10 cellular contexts compared by ENCODE assay signal in the genomic region with DNA sequence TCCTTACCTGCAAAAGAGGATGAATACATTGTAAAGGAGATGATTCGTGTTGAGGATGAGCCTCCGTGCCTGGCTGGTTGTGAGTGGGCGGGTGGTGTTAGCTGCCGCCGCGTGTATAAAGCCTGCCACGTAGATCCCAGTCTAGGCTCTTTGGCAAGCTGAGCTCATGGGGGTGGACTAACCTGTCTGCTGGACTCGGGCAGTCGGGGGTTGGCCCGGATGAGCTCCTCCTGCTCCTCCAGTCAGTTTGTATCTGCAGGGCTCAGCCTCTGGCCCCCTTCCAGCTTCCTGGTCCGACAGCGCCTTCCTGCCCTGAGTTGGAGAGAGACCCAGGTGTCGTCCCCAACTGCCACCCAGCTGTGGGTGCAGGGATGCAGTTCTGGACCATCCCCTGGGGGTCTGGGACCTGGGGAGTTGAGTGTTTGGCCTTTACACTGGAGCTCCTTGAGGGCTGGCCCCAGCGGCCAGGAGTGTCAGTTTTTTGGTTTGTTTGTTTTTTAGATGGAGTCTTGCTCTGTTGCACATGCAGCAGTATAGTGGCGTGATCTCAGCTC. TPM values are rescaled to one million over a fixed set of nuclear protein-coding genes. Genes with fewer than 3 reads are reported as not detected.
DNase-seq lines count a peak whose midpoint lies in the region; FAIRE-seq and TF ChIP-seq lines count a peak whose summit lies in the region.
"Had no signal": no experiment of that assay in that cellular context is flagged by ENCODE, and none has a peak within 500 bp of the region (broad histone marks: within the 10 kb centered on the region; RNA-seq: fewer than 3 reads in every experiment).

No MANE protein-coding gene starts in this region.

- peak; percentile 53 for DNase-seq in GM13976 (ENCODE audit: low spot score)
- DNase-seq in Peyer's patch: peak in 2 of 3 donors; percentile 77 to 80
- DNase-seq in MG63: no peak
- no peak for DNase-seq in D721Med (ENCODE audit: insufficient read length, low spot score)
- no peak for DNase-seq in ovary
- DNase-seq: spleen, upper lobe of right lung had no signal

- no peak for TF ChIP-seq EP300 in ovary (IDR thresholded peaks at IDR 0.05)

- no peak for FAIRE-seq in D721Med (lab: Jason Lieb, UNC)

- 39 to 45% methylated on average over 15 of the region's 15 CpGs for WGBS in esophagus, 2 donors
- 61 to 67% (median 66%) methylated on average over 13 to 15 of the region's 15 CpGs for WGBS in ovary, 3 donors

- peaks cover 0 to 9% (median 0%) of the 10 kb centered on the region in 3 donors for H3K36me3 ChIP-seq in Peyer's patch
- H3K36me3 ChIP-seq in esophagus (ENCODE audit: control insufficient read depth in 2 of 2, insufficient read depth in 2 of 2, low read length in 1 of 2): peaks cover 0 to 10% of the 10 kb centered on the region in 2 donors
- H3K36me3 ChIP-seq in skeletal muscle tissue (ENCODE audit: control insufficient read depth in 3 of 3, insufficient read depth in 3 of 3, low read length in 3 of 3): peaks cover 14 to 25% (median 21%) of the 10 kb centered on the region in 3 donors
- H3K36me3 ChIP-seq in MG63: peaks cover 19% of the 10 kb centered on the region
- H3K36me3 ChIP-seq in ovary: no peaks in the 10 kb centered on the region
- H3K36me3 ChIP-seq: upper lobe of right lung had no signal

- H3K9me3 ChIP-seq in Peyer's patch (no peaks in the 10 kb centered on the region), esophagus (ENCODE audit: control insufficient read depth in 2 of 2, insufficient read depth in 1 of 2, low read depth in 1 of 2, low read length in 1 of 2) (no peaks in the 10 kb centered on the region), skeletal muscle tissue (ENCODE audit: control insufficient read depth in 3 of 3, low read length in 3 of 3) (no peaks in the 10 kb centered on the region), MG63 (no peaks in the 10 kb centered on the region), ovary (no peaks in the 10 kb centered on the region)
- H3K9me3 ChIP-seq: spleen, upper lobe of right lung had no signal

- TF ChIP-seq CTCF in GM13976 (IDR thresholded peaks at IDR 0.05; ENCODE audit: borderline replicate concordance, control extremely low read depth, extremely low read depth, insufficient read depth, missing control alignments): no peak
- TF ChIP-seq CTCF in Peyer's patch (IDR thresholded peaks at IDR 0.05): no peak
- no peak for TF ChIP-seq CTCF in D721Med (IDR thresholded peaks at IDR 0.05; ENCODE audit: insufficient read depth, missing control alignments)
- no peak for TF ChIP-seq CTCF in ovary (IDR thresholded peaks at IDR 0.05)

- intact Hi-C loops in ovary (cut with DNase I): no loop called here

- TF ChIP-seq POLR2A in Peyer's patch (IDR thresholded peaks at IDR 0.05) (no peak), ovary (IDR thresholded peaks at IDR 0.05) (no peak)

- H3K4me3 ChIP-seq in Peyer's patch (no peak overlapping the region), esophagus (ENCODE audit: low read depth in 1 of 2, low read length in 2 of 2) (no peak overlapping the region), skeletal muscle tissue (ENCODE audit: low read length in 3 of 3) (no peak overlapping the region), MG63 (no peak overlapping the region), ovary (no peak overlapping the region)
- H3K4me3 ChIP-seq: spleen, upper lobe of right lung had no signal

- H3K27me3 ChIP-seq in Peyer's patch (no peaks in the 10 kb centered on the region), esophagus (ENCODE audit: control insufficient read depth in 1 of 2, insufficient read depth in 2 of 2, low read length in 2 of 2) (no peaks in the 10 kb centered on the region), skeletal muscle tissue (ENCODE audit: control insufficient read depth in 3 of 3, insufficient read depth in 3 of 3, low read length in 3 of 3) (no peaks in the 10 kb centered on the region), MG63 (no peaks in the 10 kb centered on the region), ovary (no peaks in the 10 kb centered on the region)
- H3K27me3 ChIP-seq: spleen, upper lobe of right lung had no signal

- in situ Hi-C loops in GM13976 (cut with MboI; ENCODE audit: low sequenced_read_pairs, unreplicated experiment): loop anchor here (25.0 kb wide), 2 partner anchors 337 to 562 kb away; a partner anchor contains a TSS

- H3K4me1 ChIP-seq in Peyer's patch: peaks cover 0 to 38% (median 8%) of the 10 kb centered on the region in 4 donors
- peaks cover 5 to 41% of the 10 kb centered on the region in 2 donors for H3K4me1 ChIP-seq in esophagus (ENCODE audit: control insufficient read depth in 2 of 2, insufficient read depth in 2 of 2, low read length in 1 of 2)
- peaks cover 47 to 67% (median 51%) of the 10 kb centered on the region in 3 donors for H3K4me1 ChIP-seq in skeletal muscle tissue (ENCODE audit: control insufficient read depth in 3 of 3, insufficient read depth in 3 of 3, low read length in 3 of 3)
- peaks cover 5% of the 10 kb centered on the region for H3K4me1 ChIP-seq in ovary (ENCODE audit: insufficient read depth)

- H3K9ac ChIP-seq in skeletal muscle tissue (ENCODE audit: low read depth in 1 of 3, low read length in 3 of 3): peak overlapping the region in 2 of 3 donors; percentile 50 to 51

- peak overlapping the region in 3 of 4 donors; percentile 30 to 70 (median 34) for H3K27ac ChIP-seq in Peyer's patch
- H3K27ac ChIP-seq in esophagus (ENCODE audit: low read depth in 2 of 2, low read length in 1 of 2): peak overlapping the region; percentile 89 to 95
- peak overlapping the region; percentile 36 for H3K27ac ChIP-seq in skeletal muscle tissue (ENCODE audit: low read depth, low read length)
- no peak overlapping the region for H3K27ac ChIP-seq in ovary
- H3K27ac ChIP-seq: upper lobe of right lung had no signal

RNA-seq across cellular contexts. Expression of a gene that starts 20.9 kb away (rescaled TPM):
- total RNA-seq in Peyer's patch (100 to 1,000 TPM in 1 of 4 donors, 10 to 100 TPM in 3; 24.8 to 103 (median 78.7) TPM), skeletal muscle tissue (83.0 TPM), ovary (100 to 1,000 TPM in 2 of 7 donors, 10 to 100 TPM in 5; 22.3 to 115 (median 78.2) TPM)
- polyA plus RNA-seq in esophagus (100 to 1,000 TPM; 362 to 444 TPM), ovary (10 to 100 TPM; 92.4 to 97.4 TPM)
- 143 and 165 TPM in 2 replicates for total RNA-seq in MG63 (2014; rRNA removed; shearing (Covaris generic); ENCODE audit: low replicate concordance)

RNA-seq across cellular contexts. Expression of a gene that starts 21.6 kb away (rescaled TPM):
- total RNA-seq in Peyer's patch: 100 to 1,000 TPM; 275 to 432 (median 358) TPM
- polyA plus RNA-seq in esophagus: 100 to 1,000 TPM; 471 to 517 TPM
- total RNA-seq in skeletal muscle tissue: 525 TPM
- 487 and 678 TPM in 2 replicates for total RNA-seq in MG63 (2014; rRNA removed; shearing (Covaris generic); ENCODE audit: low replicate concordance)
- total RNA-seq in ovary: 100 to 1,000 TPM in 6 of 7 donors, 10 to 100 TPM in 1; 86.9 to 429 (median 143) TPM
- 100 to 1,000 TPM in 1 of 2 donors, not detected in 1; 317 TPM for polyA plus RNA-seq in ovary

RNA-seq across cellular contexts. Expression of a gene that starts 32.1 kb away (rescaled TPM):
- total RNA-seq in Peyer's patch (10 to 100 TPM; 34.5 to 60.2 (median 54.1) TPM), skeletal muscle tissue (39.1 TPM), ovary (100 to 1,000 TPM in 3 of 7 donors, 10 to 100 TPM in 4; 53.7 to 151 (median 75.1) TPM)
- polyA plus RNA-seq in esophagus (100 to 1,000 TPM; 249 to 309 TPM), ovary (100 to 1,000 TPM in 1 of 2 donors, 10 to 100 TPM in 1; 52.4 to 123 TPM)
- total RNA-seq in MG63 (2014; rRNA removed; shearing (Covaris generic); ENCODE audit: low replicate concordance): 133 and 164 TPM in 2 replicates

RNA-seq across cellular contexts. Expression of a gene that starts 32.6 kb away (rescaled TPM):
- 10 to 100 TPM in 1 of 4 donors, 1 to 10 TPM in 1, not detected in 2; 1.3 to 12.4 TPM for total RNA-seq in Peyer's patch
- under 1 TPM; 0.01 to 0.08 TPM for polyA plus RNA-seq in esophagus
- 0.52 TPM for total RNA-seq in skeletal muscle tissue
- total RNA-seq in MG63 (2014; rRNA removed; shearing (Covaris generic); ENCODE audit: low replicate concordance): not detected in 2 replicates
- under 1 TPM in 2 of 7 donors, not detected in 5; 0.20 TPM for total RNA-seq in ovary
- polyA plus RNA-seq in ovary: under 1 TPM in 1 of 2 donors, not detected in 1; 0.12 TPM
- total RNA-seq: dermis microvascular lymphatic vessel endothelial cell, upper lobe of right lung had no signal

RNA-seq across cellular contexts. Expression of a gene that starts 54.4 kb away (rescaled TPM):
- total RNA-seq in Peyer's patch: 10 to 100 TPM; 45.8 to 68.5 (median 65.2) TPM
- polyA plus RNA-seq in esophagus: 100 to 1,000 TPM; 269 to 368 TPM
- total RNA-seq in skeletal muscle tissue: 41.8 TPM
- total RNA-seq in MG63 (2014; rRNA removed; shearing (Covaris generic); ENCODE audit: low replicate concordance): 111 and 196 TPM in 2 replicates
- 10 to 100 TPM; 33.7 to 64.5 (median 41.8) TPM for total RNA-seq in ovary
- 10 to 100 TPM; 14.7 to 40.9 TPM for polyA plus RNA-seq in ovary

Comparison
In these comparisons a context has a peak if more than half of its experiments do, and no peak if none do; other contexts are left out.
1. DNase-seq: peak in GM13976 (single experiment) and Peyer's patch (2 of 3); none in MG63 (single experiment), D721Med (single experiment) and ovary (0 of 5).
2. H3K27ac ChIP-seq: peak in Peyer's patch (3 of 4), esophagus (2 of 2) and skeletal muscle tissue (single experiment); none in ovary (0 of 2).